ENCODE assay signal across 15 cellular contexts in the genomic region with DNA sequence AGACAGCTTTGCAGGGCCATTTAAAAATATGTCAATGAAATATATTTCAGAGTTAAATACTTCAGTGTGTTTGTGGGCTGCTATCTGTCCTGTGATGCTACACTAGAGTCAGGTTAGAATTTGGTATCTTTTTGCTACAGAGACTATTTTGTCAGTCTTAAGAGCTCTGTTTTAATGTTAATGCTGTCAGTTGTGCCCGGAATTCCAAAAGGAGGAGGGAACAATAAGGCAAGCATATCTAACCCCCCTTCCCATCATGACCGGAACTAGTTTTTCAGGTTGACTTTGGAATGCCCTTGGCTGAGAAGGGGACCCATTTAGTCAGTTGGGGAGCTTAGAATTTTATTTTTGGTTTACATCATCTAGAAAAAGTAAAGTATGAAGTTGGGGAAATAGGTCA.
"Had no signal": no experiment of that assay in that cellular context is flagged by ENCODE, and none has a peak within 500 bp of the region (broad histone marks: within the 10 kb centered on the region; RNA-seq: fewer than 3 reads in every experiment).

No MANE protein-coding gene starts in this region.

- H3K27me3 ChIP-seq: breast epithelium, heart left ventricle had no signal

- H3K27ac ChIP-seq: breast epithelium had no signal

- H3K4me3 ChIP-seq: breast epithelium, heart left ventricle had no signal

- H3K9me3 ChIP-seq: breast epithelium, heart left ventricle had no signal

- H3K4me1 ChIP-seq: breast epithelium had no signal

- DNase-seq: activated CD4-positive, alpha-beta T cell treated with anti-CD3 and anti-CD28 coated beads for 1 hour; activated CD4-positive, alpha-beta T cell treated with anti-CD3 and anti-CD28 coated beads, Interleukin-2, amount 50 U/mL, for 4 hours; activated naive CD4-positive, alpha-beta T cell; activated T-cell treated with anti-CD3 and anti-CD28 coated beads for 4 hours; aorta; cerebellar nuclear complex; effector CD8-positive, alpha-beta T cell; heart left ventricle; natural killer cell; posterior cingulate gyrus; stimulated activated CD4-positive, alpha-beta T cell treated with anti-CD3 and anti-CD28 coated beads, Interleukin-4, amount 100 ng/mL, for 4 hours; stimulated activated CD8-positive, alpha-beta memory T cell treated with anti-CD3 and anti-CD28 coated beads, Interleukin-4, amount 100 ng/mL, for 48 hours; stimulated activated naive CD4-positive, alpha-beta T cell treated with Interleukin-2 at 50 U/mL for 16 hours; trophoblast cell had no signal

- ATAC-seq: heart left ventricle, natural killer cell had no signal

- H3K36me3 ChIP-seq: breast epithelium, heart left ventricle had no signal
